15 cellular contexts compared by ENCODE assay signal in the genomic region with DNA sequence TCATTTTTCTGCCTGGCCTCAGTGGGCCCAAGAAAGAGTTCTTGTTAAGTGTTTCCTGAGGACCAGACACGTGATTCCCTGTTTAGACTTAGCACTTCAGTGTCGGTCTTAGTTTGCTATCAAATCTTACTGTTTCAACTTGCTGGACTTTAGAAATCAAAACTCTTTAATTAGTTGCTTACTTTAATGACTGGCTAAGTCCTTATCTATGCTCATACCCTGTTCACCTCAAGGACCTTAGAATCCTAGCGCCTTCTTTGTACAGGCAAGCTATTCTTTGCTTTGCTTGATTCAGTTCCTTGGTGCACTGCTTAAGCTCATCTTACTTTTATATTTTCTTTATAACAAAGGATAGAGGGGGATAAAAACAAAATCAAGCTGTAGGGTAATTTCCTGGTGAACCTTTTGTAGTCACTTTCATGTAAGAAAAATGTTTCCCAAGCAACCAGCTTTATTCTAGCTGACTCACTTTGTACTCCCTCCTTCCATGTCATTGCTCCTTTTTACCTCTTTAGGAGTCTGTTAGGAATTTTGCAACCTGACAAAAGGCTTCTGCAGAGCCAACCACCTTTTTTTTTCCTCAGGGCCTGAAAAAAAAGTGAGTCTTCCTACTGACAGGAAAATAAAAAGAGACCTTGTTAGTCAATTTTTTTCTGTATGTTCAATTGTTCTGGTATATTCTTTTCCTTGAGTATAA. TPM values are rescaled to one million over a fixed set of nuclear protein-coding genes. Genes with fewer than 3 reads are reported as not detected.
DNase-seq lines count a peak whose midpoint lies in the region; FAIRE-seq and TF ChIP-seq lines count a peak whose summit lies in the region.
"Had no signal": no experiment of that assay in that cellular context is flagged by ENCODE, and none has a peak within 500 bp of the region (broad histone marks: within the 10 kb centered on the region; RNA-seq: fewer than 3 reads in every experiment).

No MANE protein-coding gene starts in this region.

- H3K18ac ChIP-seq in mesendoderm (ENCODE audit: low read length), result no peak overlapping the region

- in situ Hi-C loops in transverse colon (cut with MboI; ENCODE audit: low pct_ligation_motif_present in 1 of 4, low pct_unique_long_range_greater_than_20kb in 1 of 4, low sequenced_read_pairs in 3 of 4), result no loop called here

- H3K4me1 Mint-ChIP-seq in CD4-positive, alpha-beta memory T cell, result peaks cover 22 to 29% (median 26%) of the 10 kb centered on the region in 4 donors

- peaks cover 14% of the 10 kb centered on the region for H3K79me2 ChIP-seq in mesendoderm (ENCODE audit: control insufficient read depth, insufficient read depth, low read length)

- 56% methylated on average over 3 of the region's 3 CpGs for WGBS in HUES64
- WGBS in mesendoderm (ENCODE audit: extremely low coverage, insufficient coverage, low lambda C conversion rate), result no CpG with 5 or more reads among the region's 3 CpGs
- 54 to 63% methylated on average over 3 of the region's 3 CpGs for WGBS in thyroid gland, 2 donors
- 74 to 100% methylated on average over 1 to 3 of the region's 3 CpGs for WGBS in transverse colon (ENCODE audit: low coverage in 1 of 2), 2 donors

- no peaks in the 10 kb centered on the region for H3K27me3 Mint-ChIP-seq in CD4-positive, alpha-beta memory T cell

- H3K9me3 ChIP-seq in BLaER1 (no peaks in the 10 kb centered on the region), HUES64 (ENCODE audit: insufficient read depth, low read depth, low read length) (no peaks in the 10 kb centered on the region), thyroid gland (no peaks in the 10 kb centered on the region), transverse colon (no peaks in the 10 kb centered on the region)
- no peaks in the 10 kb centered on the region for H3K9me3 ChIP-seq in CD4-positive, alpha-beta memory T cell (ENCODE audit: control insufficient read depth in 1 of 2, low read length in 2 of 2)

- no peak overlapping the region for H2BK120ac ChIP-seq in mesendoderm (ENCODE audit: low read depth, low read length)

- H3K36me3 ChIP-seq in BLaER1, result no peaks in the 10 kb centered on the region
- no peaks in the 10 kb centered on the region for H3K36me3 ChIP-seq in HUES64 (ENCODE audit: insufficient read depth, low read length)
- no peaks in the 10 kb centered on the region for H3K36me3 ChIP-seq in bronchial epithelial cell (ENCODE audit: control insufficient read depth, insufficient read depth, low read length)
- no peaks in the 10 kb centered on the region for H3K36me3 ChIP-seq in mesendoderm (ENCODE audit: control insufficient read depth, insufficient read depth, low read length)
- H3K36me3 ChIP-seq in CD4-positive, alpha-beta memory T cell (ENCODE audit: insufficient read depth, low read length), result no peaks in the 10 kb centered on the region
- H3K36me3 ChIP-seq in thyroid gland, result no peaks in the 10 kb centered on the region
- H3K36me3 ChIP-seq in transverse colon, result no peaks in the 10 kb centered on the region

- H4K5ac ChIP-seq in mesendoderm (ENCODE audit: low read length), result no peak overlapping the region

- H2AK5ac ChIP-seq in mesendoderm (ENCODE audit: low read length), result no peak overlapping the region

- H3K79me1 ChIP-seq in mesendoderm (ENCODE audit: low read length), result no peaks in the 10 kb centered on the region

- H3K27me3 ChIP-seq in BLaER1 (no peaks in the 10 kb centered on the region), HUES64 (ENCODE audit: insufficient read depth, low read length) (no peaks in the 10 kb centered on the region), bronchial epithelial cell (ENCODE audit: control insufficient read depth, insufficient read depth, low read length) (no peaks in the 10 kb centered on the region), mesendoderm (ENCODE audit: insufficient read depth, low read length, poor library complexity) (no peaks in the 10 kb centered on the region), thyroid gland (no peaks in the 10 kb centered on the region), transverse colon (no peaks in the 10 kb centered on the region)
- no peaks in the 10 kb centered on the region for H3K27me3 ChIP-seq in CD4-positive, alpha-beta memory T cell (ENCODE audit: insufficient read depth, low read length)

- 0 out of 2 replicates have a peak overlapping the region, but pooled peaks have one; percentile 6 for H3K4me2 ChIP-seq in BLaER1
- H3K4me2 ChIP-seq in mesendoderm (ENCODE audit: low read length), result no peak overlapping the region

- H3K9ac ChIP-seq in BLaER1 (no peak overlapping the region), HUES64 (ENCODE audit: low read depth, low read length) (peak overlapping the region; percentile 10; the same call in 1 of the 2 replicates), mesendoderm (ENCODE audit: low read length) (no peak overlapping the region)

- no peak overlapping the region for H2BK5ac ChIP-seq in mesendoderm (ENCODE audit: low read length)

- no peaks in the 10 kb centered on the region for H4K20me1 ChIP-seq in BLaER1

- TF ChIP-seq POLR2A in thyroid gland (IDR thresholded peaks at IDR 0.05) (no peak), transverse colon (IDR thresholded peaks at IDR 0.05) (no peak)

- no peak for FAIRE-seq in bronchial epithelial cell (lab: Jason Lieb, UNC)
- FAIRE-seq: frontal cortex had no signal

- no peak overlapping the region for H3K27ac ChIP-seq in BLaER1
- peak overlapping the region; percentile 71 for H3K27ac ChIP-seq in HUES64 (ENCODE audit: low read depth, low read length)
- H3K27ac ChIP-seq in mesendoderm (ENCODE audit: low read depth, low read length), result no peak overlapping the region
- H3K27ac ChIP-seq in CD4-positive, alpha-beta memory T cell (ENCODE audit: low read depth, low read length), result no peak overlapping the region
- H3K27ac ChIP-seq in thyroid gland, result no peak overlapping the region
- H3K27ac ChIP-seq in transverse colon, result no peak overlapping the region

- H4K8ac ChIP-seq in mesendoderm (ENCODE audit: low read depth, low read length), result no peak overlapping the region

- CTCF ChIA-PET in CD4-positive, alpha-beta memory T cell (lab: Charles Lee; ENCODE audit: partially characterized antibody), result no interaction called here

- no peak overlapping the region for H3K56ac ChIP-seq in mesendoderm (ENCODE audit: low read length)

- no peak for TF ChIP-seq EP300 in transverse colon (IDR thresholded peaks at IDR 0.05; ENCODE audit: low read depth)

- DNase-seq in bronchial epithelial cell (ENCODE audit: low read depth) (peak; percentile 69), mesendoderm (peak; percentile 55), DMS79 treated with DMSO at 0.1 percent for 48 hours (lab: John Stamatoyannopoulos, UW) (no peak), thyroid gland (no peak), transverse colon (no peak)
- DNase-seq in CD4-positive, alpha-beta memory T cell, result no peak
- DNase-seq: activated T-cell treated with anti-CD3 and anti-CD28 coated beads, Interleukin-2, amount 50 U/mL, for 72 hours; amniotic stem cell; effector memory CD4-positive, alpha-beta T cell; midbrain; NCI-H1930; posterior cingulate gyrus had no signal

- POLR2A ChIA-PET in CD4-positive, alpha-beta memory T cell (lab: Charles Lee; ENCODE audit: partially characterized antibody), result no interaction called here

- H3K4me3 ChIP-seq in BLaER1, result no peak overlapping the region
- H3K4me3 ChIP-seq in HUES64 (ENCODE audit: low read length), result no peak overlapping the region
- H3K4me3 ChIP-seq in bronchial epithelial cell (ENCODE audit: low read depth, low read length), result no peak overlapping the region
- no peak overlapping the region for H3K4me3 ChIP-seq in mesendoderm (ENCODE audit: low read length)
- H3K4me3 ChIP-seq in CD4-positive, alpha-beta memory T cell (ENCODE audit: low read length in 2 of 2), result no peak overlapping the region
- H3K4me3 ChIP-seq in thyroid gland (replicated peaks in 1 of 3), result no peak overlapping the region
- H3K4me3 ChIP-seq in transverse colon, result no peak overlapping the region

- no peak for TF ChIP-seq CTCF in bronchial epithelial cell (IDR thresholded peaks at IDR 0.05; ENCODE audit: insufficient read depth, low read length, severe bottlenecking)
- no peak for TF ChIP-seq CTCF in thyroid gland (IDR thresholded peaks at IDR 0.05)
- TF ChIP-seq CTCF in transverse colon (IDR thresholded peaks at IDR 0.05), result no peak

- H3K9me3 Mint-ChIP-seq in CD4-positive, alpha-beta memory T cell, result no peaks in the 10 kb centered on the region
- H3K9me3 Mint-ChIP-seq: activated T-cell treated with anti-CD3 and anti-CD28 coated beads, Interleukin-2, amount 50 U/mL, for 72 hours had no signal

- no peaks in the 10 kb centered on the region for H3K36me3 Mint-ChIP-seq in CD4-positive, alpha-beta memory T cell

- H3K4me1 ChIP-seq in BLaER1 (0 out of 2 replicates have a peak, but pooled peaks cover 7% of the 10 kb centered on the region), HUES64 (ENCODE audit: insufficient read depth, low read length) (peaks cover 20% of the 10 kb centered on the region), mesendoderm (ENCODE audit: control insufficient read depth, low read depth, low read length) (no peaks in the 10 kb centered on the region), thyroid gland (no peaks in the 10 kb centered on the region), transverse colon (no peaks in the 10 kb centered on the region)
- H3K4me1 ChIP-seq in CD4-positive, alpha-beta memory T cell (ENCODE audit: insufficient read depth, low read length), result peaks cover 21% of the 10 kb centered on the region

- H3K4me3 Mint-ChIP-seq in CD4-positive, alpha-beta memory T cell, result no peak overlapping the region

- no peak overlapping the region for H3K23ac ChIP-seq in mesendoderm (ENCODE audit: low read length)

- intact Hi-C loops in CD4-positive, alpha-beta memory T cell (cut with micrococcal nuclease), result no loop called here
- intact Hi-C loops in thyroid gland (cut with DNase I) (no loop called here), transverse colon (cut with DNase I; ENCODE audit: low total_unique reads) (no loop called here)

- H2BK15ac ChIP-seq in mesendoderm (replicated peaks; ENCODE audit: low read depth), result no peak overlapping the region

- no peak overlapping the region for H3K4ac ChIP-seq in mesendoderm (ENCODE audit: low read depth, low read length)

- peak overlapping the region in 1 of 7 donors; percentile 24 for H3K27ac Mint-ChIP-seq in CD4-positive, alpha-beta memory T cell
- H3K27ac Mint-ChIP-seq: activated T-cell treated with anti-CD3 and anti-CD28 coated beads, Interleukin-2, amount 50 U/mL, for 72 hours had no signal

RNA-seq across cellular contexts. Expression of a gene that starts 14.7 kb away (rescaled TPM):
- polyA plus RNA-seq in HUES64 (2013, experiment 1 of 2), result 14.4 TPM
- 12.7 TPM for polyA plus RNA-seq in HUES64 (2013, experiment 2 of 2)
- total RNA-seq in bronchial epithelial cell (7.1 and 9.7 TPM in 2 replicates), thyroid gland (10 to 100 TPM; 18.8 to 24.0 (median 22.5) TPM), transverse colon (10 to 100 TPM; 10.8 to 31.2 (median 15.0) TPM)
- polyA plus RNA-seq in mesendoderm (2013, experiment 1 of 2), result 10.2 TPM
- polyA plus RNA-seq in mesendoderm (2013, experiment 2 of 2), result 10.3 TPM
- total RNA-seq in CD4-positive, alpha-beta memory T cell, result 10 to 100 TPM; 20.5 to 24.1 TPM
- 10 to 100 TPM in 1 of 2 donors, 1 to 10 TPM in 1; 7.6 to 10.4 TPM for polyA plus RNA-seq in CD4-positive, alpha-beta memory T cell

Comparison
In these comparisons a context has a peak if more than half of its experiments do, and no peak if none do; other contexts are left out.
1. DNase-seq: peak in bronchial epithelial cell (single experiment) and mesendoderm (single experiment); none in CD4-positive, alpha-beta memory T cell (0 of 5), DMS79 treated with DMSO at 0.1 percent for 48 hours (single experiment), thyroid gland (0 of 2) and transverse colon (single experiment).